ENCODE assay signal across 1 cellular context in genomic region chr9:4079346-4079745, GRCh38.
TF ChIP-seq lines count a peak whose summit lies in the region.

No MANE protein-coding gene starts in this region.

TF ChIP-seq in IMR-90, 13 proteins besides CTCF, POLR2A, EP300 and RAD21 (continued from another document):
- TF ChIP-seq USF2 (IDR thresholded peaks at IDR 0.05; ENCODE audit: low read depth, low read length) (no peak), RCOR1 (IDR thresholded peaks at IDR 0.05; ENCODE audit: insufficient replicate concordance, low read length) (no peak), MAZ (IDR thresholded peaks at IDR 0.05; ENCODE audit: borderline replicate concordance, low read depth, low read length) (no peak), ELK1 (IDR thresholded peaks at IDR 0.05; ENCODE audit: borderline replicate concordance, low read depth, low read length) (no peak), FOS (IDR thresholded peaks at IDR 0.05; ENCODE audit: low read depth, low read length) (no peak), MAFK (IDR thresholded peaks at IDR 0.05; ENCODE audit: low read depth, low read length) (no peak)
